15 cellular contexts compared by ENCODE assay signal in the genomic region with DNA sequence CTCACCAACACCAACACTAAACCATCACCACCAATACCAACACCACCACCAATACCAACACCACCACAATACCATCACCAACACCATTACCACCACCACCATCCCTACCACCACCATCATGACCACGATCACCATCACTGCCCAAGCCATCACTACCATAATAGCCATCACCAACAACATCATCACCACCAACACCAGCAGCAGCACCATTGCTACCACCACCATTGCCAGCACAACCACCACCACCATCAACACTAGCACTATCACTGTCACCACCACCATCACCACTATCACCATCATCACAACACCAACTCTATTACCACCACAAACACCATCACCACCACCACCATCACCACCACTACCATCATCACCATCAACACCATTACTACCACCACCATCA.
"Had no signal": no experiment of that assay in that cellular context is flagged by ENCODE, and none has a peak within 500 bp of the region (broad histone marks: within the 10 kb centered on the region; RNA-seq: fewer than 3 reads in every experiment).

No MANE protein-coding gene starts in this region.

- H3K27me3 Mint-ChIP-seq: T-helper 17 cell had no signal

- H3K4me3 Mint-ChIP-seq: T-helper 17 cell had no signal

- H3K27ac Mint-ChIP-seq: T-helper 17 cell had no signal

- ATAC-seq: T-helper 17 cell had no signal

- H3K9me3 ChIP-seq: esophagus muscularis mucosa, stomach, thoracic aorta, uterus had no signal

- FAIRE-seq: astrocyte had no signal

- H3K36me3 ChIP-seq: esophagus muscularis mucosa, stomach, thoracic aorta, uterus, WERI-Rb-1 had no signal

- H3K4me3 ChIP-seq: dorsolateral prefrontal cortex, lung, smooth muscle cell, stomach, uterus had no signal

- H3K27me3 ChIP-seq: dorsolateral prefrontal cortex, esophagus muscularis mucosa, stomach, uterus had no signal

- H3K27ac ChIP-seq: WERI-Rb-1 had no signal

- H3K4me1 Mint-ChIP-seq: T-helper 17 cell had no signal

- DNase-seq: activated CD4-positive, alpha-beta T cell treated with anti-CD3 and anti-CD28 coated beads, Interleukin-2, amount 50 U/mL, for 48 hours; activated naive CD4-positive, alpha-beta T cell treated with Interleukin-2 at 50 U/mL for 16 hours; islet precursor cell; posterior cingulate gyrus; right cardiac atrium; stomach; T-helper 17 cell; uterus; WERI-Rb-1 had no signal
